8 cellular contexts compared by ENCODE assay signal in the genomic region with DNA sequence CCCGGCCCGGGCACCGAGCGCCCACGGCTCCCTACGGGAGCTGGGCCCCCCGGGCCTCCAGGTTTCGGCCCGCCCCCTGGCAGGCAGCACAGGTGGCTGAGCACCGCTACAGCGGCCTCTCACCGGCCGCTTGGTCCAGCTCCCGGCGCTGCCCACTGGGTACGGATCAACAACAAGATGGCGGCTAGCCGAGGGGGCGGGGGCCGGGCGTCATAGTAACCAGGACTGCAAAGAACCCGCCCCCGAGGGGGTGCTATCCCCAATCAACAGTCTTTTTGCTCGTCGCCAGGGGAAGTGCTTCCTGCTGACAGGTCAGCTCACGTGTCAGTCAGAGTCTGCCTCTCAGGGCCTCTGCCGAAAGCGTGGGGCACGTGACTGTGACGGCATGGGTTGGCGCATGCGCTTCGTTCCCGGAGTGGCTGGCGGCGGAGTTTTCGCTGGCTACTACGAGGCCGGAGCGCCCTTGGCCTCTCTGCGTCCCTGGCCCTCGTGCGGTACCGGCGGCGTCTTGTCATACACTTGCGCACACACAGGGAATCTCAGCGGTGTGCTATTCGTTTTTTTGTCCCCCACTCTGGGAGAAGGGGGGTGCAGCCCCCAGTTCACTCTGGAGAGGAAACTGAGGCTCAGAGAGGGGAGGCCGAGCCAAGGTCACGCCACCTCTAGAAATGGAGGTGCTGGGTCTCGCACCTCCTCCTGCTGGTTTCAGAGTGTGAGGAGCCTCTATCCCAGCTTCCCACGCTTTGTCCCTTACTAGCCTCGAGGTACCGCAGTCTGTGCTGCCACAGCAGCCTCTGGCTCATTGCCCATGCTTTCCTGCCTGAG. TPM values are rescaled to one million over a fixed set of nuclear protein-coding genes. Genes with fewer than 3 reads are reported as not detected.
DNase-seq lines count a peak whose midpoint lies in the region; ATAC-seq and TF ChIP-seq lines count a peak whose summit lies in the region.

A gene (minus strand): TSS at position 186 of the 825 bp plus-strand sequence. CDS start 38,502 bp downstream, outside the sequence.

- peak; percentile 98 for DNase-seq in NCI-H69 (lab: John Stamatoyannopoulos, UW)
- peak; percentile 100 for DNase-seq in activated CD4-positive, alpha-beta T cell treated with anti-CD3 and anti-CD28 coated beads, Interleukin-2, amount 10 ng/mL, durations not matched to agents 7 days and 5 days
- DNase-seq in coronary artery (ENCODE audit: low spot score) = peak; percentile 100
- DNase-seq in left colon = peak; percentile 100
- peak; percentile 100 for DNase-seq in stimulated activated CD4-positive, alpha-beta T cell treated with anti-CD3 and anti-CD28 coated beads, Interleukin-1b, Interleukin-23, amount 100 ng/mL, for 48 hours

- H3K36me3 ChIP-seq in BLaER1 treated with 17β-estradiol and CSF1 and Interleukin-3, amounts not matched to agents 10 nM and 100 nM = peaks cover 29 to 37% (median 34%) of the 10 kb centered on the region in 11 experiments

- ATAC-seq in GM19328 (IDR thresholded peaks at IDR 0.05; ENCODE audit: unreplicated experiment) = peak; percentile 94
- ATAC-seq in HG03520 (IDR thresholded peaks at IDR 0.05; ENCODE audit: unreplicated experiment) = peak; percentile 95
- peak; percentile 98 for ATAC-seq in left colon

- CTCF ChIA-PET in activated CD4-positive, alpha-beta T cell treated with anti-CD3 and anti-CD28 coated beads, Interleukin-2, amount 10 ng/mL, durations not matched to agents 7 days and 5 days (lab: Charles Lee) = interaction anchor here (0.7 to 3.3 kb wide), 6 partner anchors 12 to 68 kb away, joined by 3 to 13 read pairs (median 4); a partner anchor contains a TSS

- peaks cover 26% of the 10 kb centered on the region for H3K4me1 Mint-ChIP-seq in activated CD4-positive, alpha-beta T cell treated with anti-CD3 and anti-CD28 coated beads, Interleukin-2, amount 10 ng/mL, durations not matched to agents 7 days and 5 days

- peak within 1 kb of the TSS; percentile 86 to 98 (median 93) for H3K4me2 ChIP-seq in BLaER1 treated with 17β-estradiol and CSF1 and Interleukin-3, amounts not matched to agents 10 nM and 100 nM

- peaks cover 45 to 66% (median 50%) of the 10 kb centered on the region in 10 experiments for H3K4me1 ChIP-seq in BLaER1 treated with 17β-estradiol and CSF1 and Interleukin-3, amounts not matched to agents 10 nM and 100 nM

- H4K20me1 ChIP-seq in BLaER1 treated with 17β-estradiol and CSF1 and Interleukin-3, amounts not matched to agents 10 nM and 100 nM = peaks cover 7 to 40% (median 21%) of the 10 kb centered on the region in 11 experiments; a peak in 17 of 22 replicates

- peaks cover 6% of the 10 kb centered on the region for H3K27me3 Mint-ChIP-seq in activated CD4-positive, alpha-beta T cell treated with anti-CD3 and anti-CD28 coated beads, Interleukin-2, amount 10 ng/mL, durations not matched to agents 7 days and 5 days

- H3K27ac Mint-ChIP-seq in activated CD4-positive, alpha-beta T cell treated with anti-CD3 and anti-CD28 coated beads, Interleukin-2, amount 10 ng/mL, durations not matched to agents 7 days and 5 days = peak within 1 kb of the TSS; percentile 99

- no peaks in the 10 kb centered on the region for H3K9me3 ChIP-seq in BLaER1 treated with 17β-estradiol and CSF1 and Interleukin-3, amounts not matched to agents 10 nM and 100 nM (replicated peaks in 1 of 11)

- intact Hi-C loops in left colon (cut with DNase I, micrococcal nuclease) = no loop called here

- peaks cover 12% of the 10 kb centered on the region for H3K36me3 Mint-ChIP-seq in activated CD4-positive, alpha-beta T cell treated with anti-CD3 and anti-CD28 coated beads, Interleukin-2, amount 10 ng/mL, durations not matched to agents 7 days and 5 days (ENCODE audit: low read depth)

- H3K4me3 Mint-ChIP-seq in activated CD4-positive, alpha-beta T cell treated with anti-CD3 and anti-CD28 coated beads, Interleukin-2, amount 10 ng/mL, durations not matched to agents 7 days and 5 days = peak within 1 kb of the TSS; percentile 87

- H3K9me3 Mint-ChIP-seq in activated CD4-positive, alpha-beta T cell treated with anti-CD3 and anti-CD28 coated beads, Interleukin-2, amount 10 ng/mL, durations not matched to agents 7 days and 5 days = no peaks in the 10 kb centered on the region

- peak within 1 kb of the TSS; percentile 77 to 98 (median 91) for H3K4me3 ChIP-seq in BLaER1 treated with 17β-estradiol and CSF1 and Interleukin-3, amounts not matched to agents 10 nM and 100 nM
- H3K4me3 ChIP-seq in coronary artery = peak within 1 kb of the TSS; percentile 91

- H3K27me3 ChIP-seq in BLaER1 treated with 17β-estradiol and CSF1 and Interleukin-3, amounts not matched to agents 10 nM and 100 nM = no peaks in the 10 kb centered on the region

- POLR2A ChIA-PET in activated CD4-positive, alpha-beta T cell treated with anti-CD3 and anti-CD28 coated beads, Interleukin-2, amount 10 ng/mL, durations not matched to agents 7 days and 5 days (lab: Charles Lee) = no interaction called here

- H3K9ac ChIP-seq in BLaER1 treated with 17β-estradiol and CSF1 and Interleukin-3, amounts not matched to agents 10 nM and 100 nM = peak within 1 kb of the TSS; percentile 87 to 94 (median 90)

- H3K27ac ChIP-seq in BLaER1 treated with 17β-estradiol and CSF1 and Interleukin-3, amounts not matched to agents 10 nM and 100 nM = peak within 1 kb of the TSS; percentile 81 to 92 (median 88)
- H3K27ac ChIP-seq in coronary artery = peak within 1 kb of the TSS; percentile 91 to 94

- TF ChIP-seq CTCF in coronary artery (IDR thresholded peaks at IDR 0.05) = no peak

RNA-seq across cellular contexts. Expression of the gene that starts here (rescaled TPM):
- 10 to 100 TPM; 35.7 to 38.9 TPM for total RNA-seq in activated CD4-positive, alpha-beta T cell treated with anti-CD3 and anti-CD28 coated beads, Interleukin-2, amount 10 ng/mL, durations not matched to agents 7 days and 5 days
- 10 to 100 TPM; 29.2 to 36.9 TPM for total RNA-seq in left colon

Comparison
In these comparisons a context has a peak if more than half of its experiments do, and no peak if none do; other contexts are left out.
1. Peak in every context shown above with its lines: DNase-seq, ATAC-seq, H3K4me3 ChIP-seq and H3K27ac ChIP-seq.